In genomic region chr18:79337184-79337583, GRCh38 we compare ENCODE assay signal across 25 cellular contexts. TPM values are rescaled to one million over a fixed set of nuclear protein-coding genes. Genes with fewer than 3 reads are reported as not detected.
"Had no signal": no experiment of that assay in that cellular context is flagged by ENCODE, and none has a peak within 500 bp of the region (broad histone marks: within the 10 kb centered on the region; RNA-seq: fewer than 3 reads in every experiment).

No MANE protein-coding gene starts in this region.

- H3K4me2 ChIP-seq: SK-N-SH had no signal

- H3K27ac ChIP-seq: RWPE1 had no signal

- H3K4me3 ChIP-seq: MG63 had no signal

- DNase-seq: IMR-90, Karpas-422, KG1, MG63, NCI-H1092, NCI-H1105 treated with DMSO at 0.1 percent for 48 hours, NCI-H1417 treated with DMSO at 0.1 percent for 48 hours, NCI-H146, NCI-H1694 treated with DMSO at 0.1 percent for 48 hours, NCI-H1930, NCI-H2081, NCI-H2107, NCI-H2227 treated with DMSO at 0.1 percent for 48 hours, NCI-H446, NCI-H510A, NCI-H524 treated with DMSO at 0.1 percent for 48 hours, NCI-H69, NCI-H774, PC-3, SHP77, SK-N-SH, SW 1271 had no signal

- H3K27me3 ChIP-seq: MG63 had no signal

- FAIRE-seq: HepG2 had no signal

- H3K36me3 ChIP-seq: MG63 had no signal

- H3K9ac ChIP-seq: SK-N-SH had no signal

- H3K9me3 ChIP-seq: MG63, SK-N-SH had no signal

- ATAC-seq: HepG2, Panc1, PC-3 had no signal

RNA-seq across cellular contexts. Expression of gene NFATC1, which starts 58.5 kb away (rescaled TPM):
- total RNA-seq: HepG2 had no signal
- polyA plus RNA-seq: HepG2 had no signal
